In the genomic region with DNA sequence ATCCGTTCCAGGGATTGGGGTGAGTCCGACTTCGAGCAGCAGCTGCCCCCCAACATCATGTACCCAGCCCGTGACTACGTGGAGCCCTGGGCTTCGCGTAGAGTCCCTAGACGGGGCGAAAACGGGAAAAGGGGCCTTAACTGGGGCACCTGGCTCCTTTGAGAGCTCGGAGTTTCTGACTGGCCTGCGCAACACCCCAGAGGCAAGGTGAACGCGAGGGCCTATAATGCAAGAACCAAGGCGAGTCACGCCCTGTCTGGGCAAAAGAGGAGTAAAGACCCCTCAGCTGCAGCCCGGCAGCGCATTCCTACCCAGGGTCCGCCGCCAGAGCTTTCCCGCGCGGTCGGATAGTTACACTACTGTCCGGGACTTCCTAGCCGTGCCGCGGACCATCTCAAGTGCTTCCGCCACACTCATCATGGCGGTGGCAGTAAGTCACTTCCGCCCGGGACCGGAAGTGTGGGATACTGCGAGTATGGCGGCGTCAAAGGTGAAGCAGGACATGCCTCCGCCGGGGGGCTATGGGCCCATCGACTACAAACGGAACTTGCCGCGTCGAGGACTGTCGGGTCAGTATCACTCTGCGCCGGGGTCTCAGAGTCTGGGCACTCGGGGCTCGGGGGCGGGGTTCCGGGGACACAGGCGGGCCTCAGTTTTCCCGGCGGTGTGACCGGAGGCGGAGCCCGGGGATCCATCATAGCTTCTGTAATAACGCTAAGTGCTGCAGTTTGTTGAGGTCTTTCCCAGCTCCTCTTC, we compare ENCODE assay signal across 8 cellular contexts. TPM values are rescaled to one million over a fixed set of nuclear protein-coding genes. Genes with fewer than 3 reads are reported as not detected.
DNase-seq lines count a peak whose midpoint lies in the region; ATAC-seq and TF ChIP-seq lines count a peak whose summit lies in the region.

TSS of gene NDUFA13 (plus strand) at position 462 of the 756 bp plus-strand sequence. CDS start at position 476, 14 bp downstream.

- no peaks in the 10 kb centered on the region for H3K9me3 Mint-ChIP-seq in activated T-cell treated with anti-CD3 and anti-CD28 coated beads, Interleukin-2, amount 50 U/mL, for 24 hours

- peak within 1 kb of the TSS; percentile 86 to 91 (median 91) for H3K27ac ChIP-seq in esophagus muscularis mucosa (replicated peaks in 1 of 4)
- H3K27ac ChIP-seq in muscle layer of colon (ENCODE audit: low read depth, low read length), result peak within 1 kb of the TSS; percentile 93

- WGBS in esophagus muscularis mucosa, result 2% methylated on average over 22 of the region's 57 CpGs

- peak within 1 kb of the TSS; percentile 97 for H3K27ac Mint-ChIP-seq in activated T-cell treated with anti-CD3 and anti-CD28 coated beads, Interleukin-2, amount 50 U/mL, for 24 hours

- H3K4me3 Mint-ChIP-seq in activated T-cell treated with anti-CD3 and anti-CD28 coated beads, Interleukin-2, amount 50 U/mL, for 24 hours, result peak within 1 kb of the TSS; percentile 95

- no peak for TF ChIP-seq CTCF in esophagus muscularis mucosa (IDR thresholded peaks at IDR 0.05)

- DNase-seq in DMS153 treated with DMSO at 0.1 percent for 48 hours (lab: John Stamatoyannopoulos, UW; ENCODE audit: unreplicated experiment), result peak; percentile 76
- peak; percentile 89 for DNase-seq in KG1 (lab: John Stamatoyannopoulos, UW)
- DNase-seq in activated T-cell treated with anti-CD3 and anti-CD28 coated beads, Interleukin-2, amount 50 U/mL, for 24 hours, result peak; percentile 99
- DNase-seq in esophagus muscularis mucosa (ENCODE audit: extremely low spot score), result peak; percentile 98
- DNase-seq in stimulated activated CD8-positive, alpha-beta memory T cell treated with anti-CD3 and anti-CD28 coated beads, Interleukin-7, amount 100 ng/mL, for 1 hour (ENCODE audit: low read depth in 2 of 2), result peak; percentile 95

- intact Hi-C loops in esophagus muscularis mucosa (cut with DNase I), result no loop called here

- peak; percentile 88 for ATAC-seq in GM21723 (IDR thresholded peaks at IDR 0.05; ENCODE audit: unreplicated experiment)

- no peak for TF ChIP-seq EP300 in esophagus muscularis mucosa (IDR thresholded peaks at IDR 0.05)

- H3K4me3 ChIP-seq in esophagus muscularis mucosa, result peak within 1 kb of the TSS; percentile 76 to 97 (median 86)
- H3K4me3 ChIP-seq in muscle layer of colon (ENCODE audit: low read depth in 1 of 2, low read length in 2 of 2), result peak within 1 kb of the TSS; percentile 87 to 94

- peaks cover 39% of the 10 kb centered on the region for H3K4me1 Mint-ChIP-seq in activated T-cell treated with anti-CD3 and anti-CD28 coated beads, Interleukin-2, amount 50 U/mL, for 24 hours (ENCODE audit: low read depth)

- peak within 1 kb of the TSS; percentile 77 for H3K9ac ChIP-seq in muscle layer of colon (ENCODE audit: low read length)

- H3K9me3 ChIP-seq in esophagus muscularis mucosa, result peaks cover 0 to 5% (median 3%) of the 10 kb centered on the region in 4 donors
- no peaks in the 10 kb centered on the region for H3K9me3 ChIP-seq in muscle layer of colon (ENCODE audit: low read length)

- peaks cover 57% of the 10 kb centered on the region for H3K36me3 Mint-ChIP-seq in activated T-cell treated with anti-CD3 and anti-CD28 coated beads, Interleukin-2, amount 50 U/mL, for 24 hours (ENCODE audit: low read depth)

- H3K4me1 ChIP-seq in esophagus muscularis mucosa (peaks cover 26 to 58% (median 52%) of the 10 kb centered on the region in 4 donors), muscle layer of colon (ENCODE audit: insufficient read depth, low read length) (peaks cover 14% of the 10 kb centered on the region)

- H3K36me3 ChIP-seq in esophagus muscularis mucosa (peaks cover 0 to 22% (median 13%) of the 10 kb centered on the region in 4 donors), muscle layer of colon (ENCODE audit: insufficient read depth, low read length) (peaks cover 8% of the 10 kb centered on the region)

- H3K27me3 Mint-ChIP-seq in activated T-cell treated with anti-CD3 and anti-CD28 coated beads, Interleukin-2, amount 50 U/mL, for 24 hours, result no peaks in the 10 kb centered on the region

- peak; percentile 50 for TF ChIP-seq POLR2A in esophagus muscularis mucosa (IDR thresholded peaks at IDR 0.05; ENCODE audit: low read depth)

- H3K27me3 ChIP-seq in esophagus muscularis mucosa (no peaks in the 10 kb centered on the region), muscle layer of colon (ENCODE audit: control insufficient read depth in 1 of 2, insufficient read depth in 2 of 2, low read length in 2 of 2) (no peaks in the 10 kb centered on the region)

TF ChIP-seq in PFSK-1, 5 proteins besides CTCF, POLR2A, EP300 and RAD21:
- TF ChIP-seq, protein P1, sequence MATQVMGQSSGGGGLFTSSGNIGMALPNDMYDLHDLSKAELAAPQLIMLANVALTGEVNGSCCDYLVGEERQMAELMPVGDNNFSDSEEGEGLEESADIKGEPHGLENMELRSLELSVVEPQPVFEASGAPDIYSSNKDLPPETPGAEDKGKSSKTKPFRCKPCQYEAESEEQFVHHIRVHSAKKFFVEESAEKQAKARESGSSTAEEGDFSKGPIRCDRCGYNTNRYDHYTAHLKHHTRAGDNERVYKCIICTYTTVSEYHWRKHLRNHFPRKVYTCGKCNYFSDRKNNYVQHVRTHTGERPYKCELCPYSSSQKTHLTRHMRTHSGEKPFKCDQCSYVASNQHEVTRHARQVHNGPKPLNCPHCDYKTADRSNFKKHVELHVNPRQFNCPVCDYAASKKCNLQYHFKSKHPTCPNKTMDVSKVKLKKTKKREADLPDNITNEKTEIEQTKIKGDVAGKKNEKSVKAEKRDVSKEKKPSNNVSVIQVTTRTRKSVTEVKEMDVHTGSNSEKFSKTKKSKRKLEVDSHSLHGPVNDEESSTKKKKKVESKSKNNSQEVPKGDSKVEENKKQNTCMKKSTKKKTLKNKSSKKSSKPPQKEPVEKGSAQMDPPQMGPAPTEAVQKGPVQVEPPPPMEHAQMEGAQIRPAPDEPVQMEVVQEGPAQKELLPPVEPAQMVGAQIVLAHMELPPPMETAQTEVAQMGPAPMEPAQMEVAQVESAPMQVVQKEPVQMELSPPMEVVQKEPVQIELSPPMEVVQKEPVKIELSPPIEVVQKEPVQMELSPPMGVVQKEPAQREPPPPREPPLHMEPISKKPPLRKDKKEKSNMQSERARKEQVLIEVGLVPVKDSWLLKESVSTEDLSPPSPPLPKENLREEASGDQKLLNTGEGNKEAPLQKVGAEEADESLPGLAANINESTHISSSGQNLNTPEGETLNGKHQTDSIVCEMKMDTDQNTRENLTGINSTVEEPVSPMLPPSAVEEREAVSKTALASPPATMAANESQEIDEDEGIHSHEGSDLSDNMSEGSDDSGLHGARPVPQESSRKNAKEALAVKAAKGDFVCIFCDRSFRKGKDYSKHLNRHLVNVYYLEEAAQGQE (IDR thresholded peaks at IDR 0.05; ENCODE audit: insufficient read depth in 1 of 2, low read depth in 2 of 2, low read length in 2 of 2), result peak in 1 of 2 experiments; percentile 42; a peak in 1 of 4 replicates
- peak; percentile 89 for TF ChIP-seq POLR2AphosphoS5 (IDR thresholded peaks at IDR 0.05; ENCODE audit: low read depth, low read length)
- peak; percentile 83 for TF ChIP-seq FOXP2 (optimal IDR thresholded peaks at IDR 0.05; ENCODE audit: borderline replicate concordance, extremely low read depth, extremely low read length, insufficient read depth)
- TF ChIP-seq TAF1 (IDR thresholded peaks at IDR 0.05; ENCODE audit: borderline replicate concordance, insufficient read depth, low read length), result peak; percentile 97
- TF ChIP-seq SIN3A (IDR thresholded peaks at IDR 0.05; ENCODE audit: borderline replicate concordance, insufficient read depth, low read length), result peak; percentile 83; the same call in 1 of the 2 replicates

RNA-seq across cellular contexts. Expression of gene NDUFA13, which starts in this region (rescaled TPM):
- 653 TPM for polyA plus RNA-seq in PFSK-1 (2012; ENCODE audit: insufficient read length, low read depth)
- total RNA-seq in esophagus muscularis mucosa, result 100 to 1,000 TPM in 2 of 4 donors, 10 to 100 TPM in 2; 75.0 to 186 (median 141) TPM

Comparison
In these comparisons a context has a peak if more than half of its experiments do, and no peak if none do; other contexts are left out.
1. Peak in every context shown above with its lines: DNase-seq, ATAC-seq, H3K4me3 ChIP-seq and H3K27ac ChIP-seq.